In genomic region chr1:46718727-46719622, GRCh38 we compare ENCODE assay signal across 8 cellular contexts. TPM values are rescaled to one million over a fixed set of nuclear protein-coding genes. Genes with fewer than 3 reads are reported as not detected.
DNase-seq lines count a peak whose midpoint lies in the region; ATAC-seq and TF ChIP-seq lines count a peak whose summit lies in the region.

A gene with protein sequence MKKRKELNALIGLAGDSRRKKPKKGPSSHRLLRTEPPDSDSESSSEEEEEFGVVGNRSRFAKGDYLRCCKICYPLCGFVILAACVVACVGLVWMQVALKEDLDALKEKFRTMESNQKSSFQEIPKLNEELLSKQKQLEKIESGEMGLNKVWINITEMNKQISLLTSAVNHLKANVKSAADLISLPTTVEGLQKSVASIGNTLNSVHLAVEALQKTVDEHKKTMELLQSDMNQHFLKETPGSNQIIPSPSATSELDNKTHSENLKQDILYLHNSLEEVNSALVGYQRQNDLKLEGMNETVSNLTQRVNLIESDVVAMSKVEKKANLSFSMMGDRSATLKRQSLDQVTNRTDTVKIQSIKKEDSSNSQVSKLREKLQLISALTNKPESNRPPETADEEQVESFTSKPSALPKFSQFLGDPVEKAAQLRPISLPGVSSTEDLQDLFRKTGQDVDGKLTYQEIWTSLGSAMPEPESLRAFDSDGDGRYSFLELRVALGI (minus strand): TSS chr1:46719114. CDS start chr1:46718087, 1,027 bp downstream.

- H3K27ac Mint-ChIP-seq in activated T-cell treated with anti-CD3 and anti-CD28 coated beads, Interleukin-2, amount 50 U/mL, for 24 hours, result peak within 1 kb of the TSS; percentile 93

- peak within 1 kb of the TSS; percentile 96 to 97 for H3K9ac ChIP-seq in mucosa of rectum (ENCODE audit: low read depth in 1 of 2, low read length in 2 of 2)

- peaks cover 26% of the 10 kb centered on the region for H3F3A ChIP-seq in PC-9 (ENCODE audit: insufficient read depth, low read depth)

- H3K9me3 ChIP-seq in PC-9 (ENCODE audit: insufficient read depth, low read depth), result no peaks in the 10 kb centered on the region
- no peaks in the 10 kb centered on the region for H3K9me3 ChIP-seq in mucosa of rectum (ENCODE audit: control insufficient read depth in 2 of 2, low read length in 2 of 2)

- no peaks in the 10 kb centered on the region for H3K9me2 ChIP-seq in PC-9 (ENCODE audit: insufficient read depth)

- H3K27me3 ChIP-seq in PC-9 (ENCODE audit: insufficient read depth, low read depth) (no peaks in the 10 kb centered on the region), mucosa of rectum (ENCODE audit: control insufficient read depth in 2 of 2, insufficient read depth in 2 of 2, low read length in 2 of 2) (no peaks in the 10 kb centered on the region)

- H3K27ac ChIP-seq in PC-9 (peak within 1 kb of the TSS; percentile 88), mucosa of rectum (ENCODE audit: low read depth in 2 of 2, low read length in 2 of 2) (peak within 1 kb of the TSS; percentile 76 to 92)

- H3K4me3 Mint-ChIP-seq in activated T-cell treated with anti-CD3 and anti-CD28 coated beads, Interleukin-2, amount 50 U/mL, for 24 hours, result peak within 1 kb of the TSS; percentile 92

- H3K36me3 ChIP-seq in PC-9 (ENCODE audit: low read depth), result peaks cover 18% of the 10 kb centered on the region
- H3K36me3 ChIP-seq in mucosa of rectum (ENCODE audit: control insufficient read depth in 2 of 2, insufficient read depth in 2 of 2, low read length in 2 of 2), result peaks cover 14 to 20% of the 10 kb centered on the region in 2 donors

- peak within 1 kb of the TSS; percentile 88 for H2AFZ ChIP-seq in PC-9

- DNase-seq in DMS153 (lab: John Stamatoyannopoulos, UW) (peak; percentile 97), PC-9 (peak; percentile 91 to 100), epithelial cell of proximal tubule (ENCODE audit: low read depth) (no peak)
- DNase-seq in Jurkat, Clone E6-1 (ENCODE audit: low read depth, low spot score), result peak; percentile 93
- peak; percentile 100 for DNase-seq in activated T-cell treated with anti-CD3 and anti-CD28 coated beads, Interleukin-2, amount 50 U/mL, for 24 hours
- DNase-seq in stimulated activated CD8-positive, alpha-beta memory T cell treated with anti-CD3 and anti-CD28 coated beads, Interleukin-4, amount 100 ng/mL, for 48 hours, result peak; percentile 100

- no peak for TF ChIP-seq CTCF in PC-9 (conservative IDR thresholded peaks at IDR 0.05)
- no peak for TF ChIP-seq CTCF in epithelial cell of proximal tubule (conservative IDR thresholded peaks at IDR 0.05; ENCODE audit: low read depth, low read length)

- POLR2A ChIA-PET in PC-9 (lab: Charles Lee; ENCODE audit: unreplicated experiment), result interaction anchor here (0.6 to 0.7 kb wide), 3 partner anchors 11 to 100 kb away, joined by 3 to 14 read pairs (median 6); no protein-coding TSS in a partner anchor

- peak; percentile 97 for ATAC-seq in GM21619 (IDR thresholded peaks at IDR 0.05; ENCODE audit: unreplicated experiment)

- CTCF ChIA-PET in PC-9 (lab: Charles Lee), result interaction anchor here (0.6 kb wide), 1 partner anchor 241 kb away, joined by 3 read pairs; no protein-coding TSS in a partner anchor

- intact Hi-C loops in PC-9 (cut with micrococcal nuclease; ENCODE audit: unreplicated experiment), result loop anchor here (1.0 to 10.0 kb wide), 7 partner anchors 38 to 456 kb away; partner anchors contain the start of genes MKNK1 and MOB3C

- no peaks in the 10 kb centered on the region for H3K9me3 Mint-ChIP-seq in activated T-cell treated with anti-CD3 and anti-CD28 coated beads, Interleukin-2, amount 50 U/mL, for 24 hours

- H3K79me2 ChIP-seq in PC-9 (ENCODE audit: low read depth), result peaks cover 38% of the 10 kb centered on the region

- no TSS peak for BruUV-seq in PC-9 (replicated peaks; lab: Mats Ljungman, UMichigan)

- H4K20me1 ChIP-seq in PC-9 (ENCODE audit: insufficient read depth), result peaks cover 24% of the 10 kb centered on the region

- peak within 1 kb of the TSS; percentile 99 for H3K4me2 ChIP-seq in PC-9

- peak within 1 kb of the TSS; percentile 75 for H3K4me3 ChIP-seq in Jurkat, Clone E6-1 (ENCODE audit: low read length)
- H3K4me3 ChIP-seq in PC-9 (peak within 1 kb of the TSS; percentile 82), epithelial cell of proximal tubule (ENCODE audit: low read depth, low read length) (peak within 1 kb of the TSS; percentile 94), mucosa of rectum (ENCODE audit: low read length in 2 of 2) (peak within 1 kb of the TSS; percentile 89 to 94)

- peaks cover 45% of the 10 kb centered on the region for H3K36me3 Mint-ChIP-seq in activated T-cell treated with anti-CD3 and anti-CD28 coated beads, Interleukin-2, amount 50 U/mL, for 24 hours (ENCODE audit: low read depth)

- H3K4me1 ChIP-seq in PC-9 (replicated peaks; ENCODE audit: insufficient read depth) (peaks cover 53% of the 10 kb centered on the region), mucosa of rectum (ENCODE audit: control insufficient read depth in 2 of 2, insufficient read depth in 2 of 2, low read length in 2 of 2) (peaks cover 23 to 26% of the 10 kb centered on the region in 2 donors)

- H3K27me3 Mint-ChIP-seq in activated T-cell treated with anti-CD3 and anti-CD28 coated beads, Interleukin-2, amount 50 U/mL, for 24 hours, result no peaks in the 10 kb centered on the region

- peaks cover 41% of the 10 kb centered on the region for H3K4me1 Mint-ChIP-seq in activated T-cell treated with anti-CD3 and anti-CD28 coated beads, Interleukin-2, amount 50 U/mL, for 24 hours (ENCODE audit: low read depth)

RNA-seq across cellular contexts. Expression of the gene that starts here (rescaled TPM):
- polyA plus RNA-seq in Jurkat, Clone E6-1 (2012; ENCODE audit: insufficient read depth, insufficient read length), result 36.3 TPM
- total RNA-seq in PC-9 (2021), result 71.1 and 95.4 TPM in 2 replicates
- 41.5 and 46.9 TPM in 2 replicates for total RNA-seq in epithelial cell of proximal tubule
